ENCODE assay signal across 9 cellular contexts in the genomic region with DNA sequence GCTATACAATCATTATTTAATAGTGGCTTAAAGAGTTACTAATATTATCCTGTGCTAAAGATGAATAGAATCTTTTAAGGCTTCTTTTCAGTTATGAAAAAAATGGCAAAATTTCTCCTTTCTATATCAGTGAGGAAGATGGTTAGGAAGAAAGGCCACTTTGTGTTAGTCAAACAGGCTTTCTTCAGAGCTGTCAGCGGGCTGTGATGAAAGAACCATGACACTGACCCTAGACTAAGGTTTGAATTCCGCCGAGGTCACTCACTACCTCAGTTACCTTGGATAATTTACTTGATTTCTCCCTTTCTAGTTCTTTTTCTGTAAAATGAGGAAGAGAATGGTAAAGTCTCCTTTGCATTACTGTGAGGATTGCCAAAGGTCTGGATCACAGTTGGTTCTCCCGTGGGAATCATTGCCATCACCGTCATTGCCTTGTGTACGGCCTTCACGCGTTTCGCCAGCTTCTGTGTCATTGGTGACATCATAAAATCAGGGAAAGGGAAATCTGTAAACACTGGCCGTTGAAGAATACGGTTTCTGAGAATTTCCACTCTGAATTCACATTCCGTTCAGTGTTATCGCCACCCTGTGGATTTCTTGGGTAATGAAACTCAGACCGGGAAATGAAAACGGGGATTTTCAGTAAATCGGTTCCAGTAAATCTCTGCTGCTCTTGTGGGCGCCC. TPM values are rescaled to one million over a fixed set of nuclear protein-coding genes. Genes with fewer than 3 reads are reported as not detected.
DNase-seq lines count a peak whose midpoint lies in the region; ATAC-seq and TF ChIP-seq lines count a peak whose summit lies in the region.
"Had no signal": no experiment of that assay in that cellular context is flagged by ENCODE, and none has a peak within 500 bp of the region (broad histone marks: within the 10 kb centered on the region; RNA-seq: fewer than 3 reads in every experiment).

No MANE protein-coding gene starts in this region.

- peak; percentile 89 for ATAC-seq in GM19025 (IDR thresholded peaks at IDR 0.05; ENCODE audit: low read depth, unreplicated experiment)
- peak; percentile 96 for ATAC-seq in HG03378 (IDR thresholded peaks at IDR 0.05; ENCODE audit: unreplicated experiment)

- H3K4me1 Mint-ChIP-seq in activated CD4-positive, alpha-beta T cell treated with anti-CD3 and anti-CD28 coated beads, Interleukin-2, amount 10 ng/mL, durations not matched to agents 7 days and 5 days, result peaks cover 12% of the 10 kb centered on the region

- TF ChIP-seq POLR2A in lower leg skin (IDR thresholded peaks at IDR 0.05), result no peak

- TF ChIP-seq CTCF in lower leg skin (IDR thresholded peaks at IDR 0.05), result peak in 1 of 3 donors; percentile 92

- CTCF ChIA-PET in activated CD4-positive, alpha-beta T cell treated with anti-CD3 and anti-CD28 coated beads, Interleukin-2, amount 10 ng/mL, durations not matched to agents 7 days and 5 days (lab: Charles Lee), result interaction anchor here (0.6 to 1.6 kb wide), 7 partner anchors 10 to 410 kb away, joined by 3 to 6 read pairs (median 4); no protein-coding TSS in a partner anchor

- peaks cover 41% of the 10 kb centered on the region for H3K27me3 Mint-ChIP-seq in activated CD4-positive, alpha-beta T cell treated with anti-CD3 and anti-CD28 coated beads, Interleukin-2, amount 10 ng/mL, durations not matched to agents 7 days and 5 days

- POLR2A ChIA-PET in activated CD4-positive, alpha-beta T cell treated with anti-CD3 and anti-CD28 coated beads, Interleukin-2, amount 10 ng/mL, durations not matched to agents 7 days and 5 days (lab: Charles Lee), result no interaction called here

- no peaks in the 10 kb centered on the region for H3K36me3 Mint-ChIP-seq in activated CD4-positive, alpha-beta T cell treated with anti-CD3 and anti-CD28 coated beads, Interleukin-2, amount 10 ng/mL, durations not matched to agents 7 days and 5 days (ENCODE audit: low read depth)

- H3K4me3 ChIP-seq in lower leg skin (ENCODE audit: low read depth, poor library complexity, severe bottlenecking), result no peak overlapping the region

- intact Hi-C loops in lower leg skin (cut with DNase I; ENCODE audit: low total_unique reads), result loop anchor here (10.0 kb wide), 1 partner anchor 505 kb away; no protein-coding TSS in a partner anchor

- H3K4me3 Mint-ChIP-seq in activated CD4-positive, alpha-beta T cell treated with anti-CD3 and anti-CD28 coated beads, Interleukin-2, amount 10 ng/mL, durations not matched to agents 7 days and 5 days, result peak overlapping the region; percentile 34

- DNase-seq in Ammon's horn (ENCODE audit: low spot score) (peak; percentile 90), NCI-H524 (lab: John Stamatoyannopoulos, UW) (peak; percentile 66 to 85), dermis microvascular lymphatic vessel endothelial cell (ENCODE audit: low read depth in 2 of 2) (peak; percentile 94 to 96), lower leg skin (ENCODE audit: low spot score in 2 of 2) (peak; percentile 88 to 91)
- DNase-seq in activated CD4-positive, alpha-beta T cell treated with anti-CD3 and anti-CD28 coated beads, Interleukin-2, amount 10 ng/mL, durations not matched to agents 7 days and 5 days, result peak; percentile 81
- peak; percentile 18 to 31 (median 25) for DNase-seq in stimulated activated CD4-positive, alpha-beta T cell treated with anti-CD3 and anti-CD28 coated beads, TNF-alpha, amount 100 ng/mL, for 1 hour (ENCODE audit: low read depth in 3 of 3, low spot score in 1 of 3)

- no peaks in the 10 kb centered on the region for H3K9me3 Mint-ChIP-seq in activated CD4-positive, alpha-beta T cell treated with anti-CD3 and anti-CD28 coated beads, Interleukin-2, amount 10 ng/mL, durations not matched to agents 7 days and 5 days

- no peak overlapping the region for H3K27ac Mint-ChIP-seq in activated CD4-positive, alpha-beta T cell treated with anti-CD3 and anti-CD28 coated beads, Interleukin-2, amount 10 ng/mL, durations not matched to agents 7 days and 5 days

- 9% methylated on average over 17 of the region's 17 CpGs for WGBS in lower leg skin, 2 donors

RNA-seq across cellular contexts. Expression of gene YBX3, which starts 26.7 kb away (rescaled TPM):
- 10 to 100 TPM; 27.1 to 31.4 TPM for total RNA-seq in activated CD4-positive, alpha-beta T cell treated with anti-CD3 and anti-CD28 coated beads, Interleukin-2, amount 10 ng/mL, durations not matched to agents 7 days and 5 days
- total RNA-seq in dermis microvascular lymphatic vessel endothelial cell (122 and 127 TPM in 2 replicates), lower leg skin (100 to 1,000 TPM; 544 to 987 (median 637) TPM)

RNA-seq across cellular contexts. Expression of gene TAS2R7, which starts 52.6 kb away (rescaled TPM):
- not detected for total RNA-seq in activated CD4-positive, alpha-beta T cell treated with anti-CD3 and anti-CD28 coated beads, Interleukin-2, amount 10 ng/mL, durations not matched to agents 7 days and 5 days
- under 0.01 TPM in 1 of 2 replicates, not detected in the other for total RNA-seq in dermis microvascular lymphatic vessel endothelial cell
- not detected for total RNA-seq in lower leg skin
- total RNA-seq: activated CD8-positive, alpha-beta memory T cell treated with anti-CD3 and anti-CD28 coated beads for 36 hours had no signal

RNA-seq across cellular contexts. Expression of gene TAS2R8, which starts 57.2 kb away (rescaled TPM):
- not detected for total RNA-seq in activated CD4-positive, alpha-beta T cell treated with anti-CD3 and anti-CD28 coated beads, Interleukin-2, amount 10 ng/mL, durations not matched to agents 7 days and 5 days
- total RNA-seq in dermis microvascular lymphatic vessel endothelial cell (not detected in 2 replicates), lower leg skin (not detected)
- total RNA-seq: activated CD8-positive, alpha-beta memory T cell treated with anti-CD3 and anti-CD28 coated beads for 36 hours had no signal

Comparison
In these comparisons a context has a peak if more than half of its experiments do, and no peak if none do; other contexts are left out.
1. DNase-seq: peak in every context shown above with its lines; median percentile 95 in dermis microvascular lymphatic vessel endothelial cell; 90 in Ammon's horn; 90 in lower leg skin; 81 in activated CD4-positive, alpha-beta T cell treated with anti-CD3 and anti-CD28 coated beads, Interleukin-2, amount 10 ng/mL, durations not matched to agents 7 days and 5 days; 76 in NCI-H524; 25 in stimulated activated CD4-positive, alpha-beta T cell treated with anti-CD3 and anti-CD28 coated beads, TNF-alpha, amount 100 ng/mL, for 1 hour.